In the genomic region with DNA sequence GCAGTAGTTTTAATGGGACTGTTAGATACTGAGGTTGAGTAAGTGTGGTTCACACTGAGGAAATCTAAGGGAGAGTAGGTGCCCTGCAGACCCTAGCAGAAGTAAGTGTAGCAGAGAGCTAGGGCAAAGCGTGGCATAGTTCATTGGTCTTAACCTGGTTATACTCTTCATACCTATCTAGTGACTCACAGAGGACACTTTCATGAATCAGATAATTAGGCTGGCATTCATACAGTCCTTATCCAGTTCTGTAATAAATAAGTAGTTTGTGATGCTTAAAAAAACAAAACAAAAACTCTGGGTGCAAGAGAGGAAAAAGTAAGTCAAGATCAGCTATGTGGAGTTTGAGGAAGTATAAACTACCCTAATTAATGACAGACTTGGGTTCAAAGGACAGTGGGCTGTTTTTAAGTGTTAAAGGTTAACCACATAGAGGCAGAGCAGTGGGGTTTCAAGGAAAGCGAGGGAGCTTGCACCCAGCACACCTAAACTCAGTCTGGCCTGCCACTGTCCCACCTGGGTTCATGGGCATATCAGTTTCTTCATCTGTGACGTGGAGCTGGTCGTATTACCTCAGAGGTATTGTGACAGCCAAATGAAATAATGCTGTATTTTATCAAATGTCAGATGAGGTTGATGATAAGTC, we compare ENCODE assay signal across 8 cellular contexts. TPM values are rescaled to one million over a fixed set of nuclear protein-coding genes. Genes with fewer than 3 reads are reported as not detected.
DNase-seq lines count a peak whose midpoint lies in the region; ATAC-seq and TF ChIP-seq lines count a peak whose summit lies in the region.

No MANE protein-coding gene starts in this region.

- CTCF ChIA-PET in activated CD4-positive, alpha-beta memory T cell treated with anti-CD3 and anti-CD28 coated beads, Interleukin-2, amount 10 ng/mL, durations not matched to agents 7 days and 5 days (lab: Charles Lee) = interaction anchor here (0.6 to 1.4 kb wide), 5 partner anchors 11 to 160 kb away, joined by 3 to 7 read pairs (median 4); no protein-coding TSS in a partner anchor

- H3K27me3 Mint-ChIP-seq in activated CD4-positive, alpha-beta memory T cell treated with anti-CD3 and anti-CD28 coated beads, Interleukin-2, amount 10 ng/mL, durations not matched to agents 7 days and 5 days = peaks cover 8% of the 10 kb centered on the region

- H3K79me2 ChIP-seq in ACC112 (ENCODE audit: control insufficient read depth, insufficient read depth, low read length, unreplicated experiment) (peaks cover 26% of the 10 kb centered on the region), KMS-11 (ENCODE audit: insufficient read depth, low read depth) (peaks cover 18% of the 10 kb centered on the region; the same call in 1 of the 2 replicates)

- H4K20me1 ChIP-seq in KMS-11 (ENCODE audit: insufficient read depth) = peaks cover 61% of the 10 kb centered on the region

- no peak overlapping the region for H3K4me3 ChIP-seq in ACC112 (ENCODE audit: low read depth, low read length)
- H3K4me3 ChIP-seq in KMS-11 (IDR thresholded peaks at IDR 0.05; ENCODE audit: insufficient read depth, low read depth, low read length) = no peak overlapping the region
- no peak overlapping the region for H3K4me3 ChIP-seq in epithelial cell of proximal tubule (ENCODE audit: low read depth, low read length)

- H3K4me2 ChIP-seq in KMS-11 = peak overlapping the region; percentile 53

- 0 out of 2 replicates have a peak overlapping the region, but pooled peaks have one; percentile 87 for H3K27ac ChIP-seq in ACC112 (ENCODE audit: low read depth, low read length)
- H3K27ac ChIP-seq in KMS-11 = no peak overlapping the region

- no peak overlapping the region for H3K27ac Mint-ChIP-seq in activated CD4-positive, alpha-beta memory T cell treated with anti-CD3 and anti-CD28 coated beads, Interleukin-2, amount 10 ng/mL, durations not matched to agents 7 days and 5 days

- H3K4me3 Mint-ChIP-seq in activated CD4-positive, alpha-beta memory T cell treated with anti-CD3 and anti-CD28 coated beads, Interleukin-2, amount 10 ng/mL, durations not matched to agents 7 days and 5 days = no peak overlapping the region

- peaks cover 8% of the 10 kb centered on the region for H3K36me3 Mint-ChIP-seq in activated CD4-positive, alpha-beta memory T cell treated with anti-CD3 and anti-CD28 coated beads, Interleukin-2, amount 10 ng/mL, durations not matched to agents 7 days and 5 days (ENCODE audit: low read depth)

- DNase-seq in epithelial cell of proximal tubule (ENCODE audit: low read depth) (peak; percentile 86), GOT3 (lab: John Stamatoyannopoulos, UW) (no peak)
- DNase-seq in stimulated activated CD4-positive, alpha-beta T cell treated with anti-CD3 and anti-CD28 coated beads, Interleukin-4, amount 100 ng/mL, for 4 hours = no peak
- DNase-seq in activated CD4-positive, alpha-beta memory T cell treated with anti-CD3 and anti-CD28 coated beads, Interleukin-2, amount 10 ng/mL, durations not matched to agents 7 days and 5 days = no peak

- peaks cover 31% of the 10 kb centered on the region for H3K4me1 ChIP-seq in ACC112 (ENCODE audit: control insufficient read depth, insufficient read depth, low read length, unreplicated experiment)
- peaks cover 73% of the 10 kb centered on the region for H3K4me1 ChIP-seq in KMS-11 (ENCODE audit: low read depth, poor library complexity, severe bottlenecking)

- H3K27me3 ChIP-seq in ACC112 (ENCODE audit: insufficient read depth, low read length) (no peaks in the 10 kb centered on the region), KMS-11 (ENCODE audit: insufficient read depth, low read depth) (peaks cover 14% of the 10 kb centered on the region)

- H2AFZ ChIP-seq in ACC112 (ENCODE audit: low read length, unreplicated experiment) (no peak overlapping the region), KMS-11 (ENCODE audit: low read depth) (no peak overlapping the region)

- no peaks in the 10 kb centered on the region for H3K9me3 Mint-ChIP-seq in activated CD4-positive, alpha-beta memory T cell treated with anti-CD3 and anti-CD28 coated beads, Interleukin-2, amount 10 ng/mL, durations not matched to agents 7 days and 5 days

- H3K9ac ChIP-seq in KMS-11 = no peak overlapping the region

- H3K4me1 Mint-ChIP-seq in activated CD4-positive, alpha-beta memory T cell treated with anti-CD3 and anti-CD28 coated beads, Interleukin-2, amount 10 ng/mL, durations not matched to agents 7 days and 5 days = peaks cover 42% of the 10 kb centered on the region

- ATAC-seq in GM21381 (IDR thresholded peaks at IDR 0.05; ENCODE audit: unreplicated experiment) (peak; percentile 8), HG03039 (IDR thresholded peaks at IDR 0.05; ENCODE audit: unreplicated experiment) (no peak)

- H3K36me3 ChIP-seq in ACC112 (ENCODE audit: insufficient read depth, low read length) (0 out of 2 replicates have a peak, but pooled peaks cover 4% of the 10 kb centered on the region), KMS-11 (ENCODE audit: insufficient read depth) (no peaks in the 10 kb centered on the region)

- POLR2A ChIA-PET in activated CD4-positive, alpha-beta memory T cell treated with anti-CD3 and anti-CD28 coated beads, Interleukin-2, amount 10 ng/mL, durations not matched to agents 7 days and 5 days (lab: Charles Lee) = interaction anchor here (1.6 to 4.5 kb wide), 3 partner anchors 12 to 26 kb away, joined by 4 to 18 read pairs (median 11); no protein-coding TSS in a partner anchor

- TF ChIP-seq CTCF in KMS-11 (conservative IDR thresholded peaks at IDR 0.05; ENCODE audit: low read depth, low read length) (no peak), epithelial cell of proximal tubule (conservative IDR thresholded peaks at IDR 0.05; ENCODE audit: low read depth, low read length) (no peak)

RNA-seq across cellular contexts. Expression of a gene that starts 27.1 kb away (rescaled TPM):
- 8.7 and 10.6 TPM in 2 replicates for total RNA-seq in epithelial cell of proximal tubule
- 10 to 100 TPM in 1 of 2 experiments, 1 to 10 TPM in 1; 10.0 to 11.6 TPM for total RNA-seq in activated CD4-positive, alpha-beta memory T cell treated with anti-CD3 and anti-CD28 coated beads, Interleukin-2, amount 10 ng/mL, durations not matched to agents 7 days and 5 days
